1 cellular context compared by ENCODE assay signal in genomic region chr22:39284142-39284980, GRCh38.
TF ChIP-seq lines count a peak whose summit lies in the region.

No MANE protein-coding gene starts in this region.

TF ChIP-seq in K562, 482 proteins besides CTCF, POLR2A, EP300 and RAD21:
- TF ChIP-seq RBM34 (IDR thresholded peaks at IDR 0.05; ENCODE audit: borderline replicate concordance, insufficient read depth, low read length), result no peak
- TF ChIP-seq EP400 (IDR thresholded peaks at IDR 0.05), result no peak
- peak; percentile 54 for TF ChIP-seq RBM25 (IDR thresholded peaks at IDR 0.05; ENCODE audit: low read depth, low read length, severe bottlenecking)
- no peak for TF ChIP-seq ZNF695 (CRISPR knock-in tag; IDR thresholded peaks at IDR 0.05)
- peak; percentile 79 for TF ChIP-seq BCOR (IDR thresholded peaks at IDR 0.05)
- no peak for TF ChIP-seq GABPA (tag; conservative IDR thresholded peaks at IDR 0.05; ENCODE audit: low read depth)
- no peak for TF ChIP-seq PHB2 (IDR thresholded peaks at IDR 0.05; ENCODE audit: low read depth)
- no peak for TF ChIP-seq STAT6 (CRISPR knock-in tag; IDR thresholded peaks at IDR 0.05)
- TF ChIP-seq ZNF263 (CRISPR knock-in tag; IDR thresholded peaks at IDR 0.05; ENCODE audit: borderline replicate concordance), result 0 out of 2 replicates have a peak, but pooled peaks have one; percentile 6
- no peak for TF ChIP-seq MTA2 (IDR thresholded peaks at IDR 0.05; ENCODE audit: low read depth)
- TF ChIP-seq PHTF2 (CRISPR knock-in tag; IDR thresholded peaks at IDR 0.05), result no peak
- peak; percentile 85 for TF ChIP-seq ZFP36 (IDR thresholded peaks at IDR 0.05; ENCODE audit: low read depth, low read length, partially characterized antibody)
- no peak for TF ChIP-seq STAT5B (CRISPR knock-in tag; IDR thresholded peaks at IDR 0.05)
TF ChIP-seq in K562: peak in this region for 4.
